ENCODE assay signal across 8 cellular contexts in the genomic region with DNA sequence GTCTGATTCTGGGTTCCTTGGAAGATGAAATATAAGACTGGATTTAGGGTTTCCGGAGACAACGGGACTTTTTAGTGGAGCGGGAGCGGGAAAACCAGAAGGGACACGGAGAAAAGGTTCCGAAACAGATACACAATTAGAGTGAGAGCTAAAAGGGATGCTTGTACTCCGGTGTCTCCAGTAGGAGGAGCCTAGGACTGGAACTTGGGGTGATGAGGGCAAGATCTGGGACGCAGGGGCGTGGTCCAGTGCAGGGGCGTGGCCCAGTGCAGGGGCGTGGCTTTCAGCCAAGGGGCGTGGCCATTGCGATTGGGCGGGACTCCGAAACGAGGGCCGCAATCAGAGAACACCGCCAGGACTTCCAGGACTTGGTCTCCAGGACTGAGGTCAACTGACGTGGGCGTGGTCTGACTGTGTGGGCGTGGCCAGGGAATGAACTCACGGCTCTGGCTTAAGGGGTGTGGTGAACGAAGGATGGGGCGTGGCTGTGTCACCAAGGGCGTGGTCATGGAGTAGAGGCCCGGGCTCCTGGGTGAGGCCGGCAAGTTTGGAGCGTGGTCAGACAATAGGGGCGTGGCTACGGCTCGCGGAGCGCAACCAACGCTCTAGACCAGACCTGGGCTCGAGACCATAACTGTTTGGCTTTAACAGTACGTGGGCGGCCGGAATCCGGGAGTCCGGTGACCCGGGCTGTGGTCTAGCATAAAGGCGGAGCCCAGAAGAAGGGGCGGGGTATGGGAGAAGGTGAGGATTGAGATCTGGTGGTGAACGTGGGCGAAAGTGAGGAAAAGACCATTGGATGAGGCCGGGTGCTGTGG. TPM values are rescaled to one million over a fixed set of nuclear protein-coding genes. Genes with fewer than 3 reads are reported as not detected.
A peak's percentile ranks its signal among the peaks of the same experiment; 100 is the strongest.
DNase-seq lines count a peak whose midpoint lies in the region; ATAC-seq, FAIRE-seq and TF ChIP-seq lines count a peak whose summit lies in the region.

A gene (plus strand): TSS at position 613 of the 818 bp plus-strand sequence. CDS start 122 bp downstream, at position 735.

- H3K36me3 ChIP-seq in lower lobe of right lung: peaks cover 13% of the 10 kb centered on the region

- no peaks in the 10 kb centered on the region for H3K9me3 ChIP-seq in lower lobe of right lung

- TF ChIP-seq POLR2A in H54 (IDR thresholded peaks at IDR 0.05; ENCODE audit: low read depth, low read length): no peak

- no peaks in the 10 kb centered on the region for H3K36me3 Mint-ChIP-seq in CD14-positive monocyte

- peak within 1 kb of the TSS in 1 of 7 donors; percentile 35 for H3K27ac Mint-ChIP-seq in CD14-positive monocyte

- DNase-seq in CD14-positive monocyte (ENCODE audit: low spot score) (peak; percentile 89), H54 (ENCODE audit: insufficient read length, low spot score) (peak; percentile 96), NCI-H226 (peak; percentile 95), lower lobe of right lung (peak; percentile 99)
- DNase-seq in activated CD4-positive, alpha-beta T cell treated with anti-CD3 and anti-CD28 coated beads, Interleukin-2, amount 50 U/mL, for 48 hours: peak; percentile 87 to 91
- DNase-seq in effector CD8-positive, alpha-beta T cell (lab: John Stamatoyannopoulos, UW): peak; percentile 51
- DNase-seq in stimulated activated CD4-positive, alpha-beta T cell treated with anti-CD3 and anti-CD28 coated beads, Interleukin-4, amount 100 ng/mL, for 4 hours: peak; percentile 35 to 46

- peak within 1 kb of the TSS; percentile 81 for H3K4me3 ChIP-seq in lower lobe of right lung

- ATAC-seq in lower lobe of right lung (peak; percentile 92 to 96), GM18870 (IDR thresholded peaks at IDR 0.05; ENCODE audit: unreplicated experiment) (no peak)

- TF ChIP-seq CTCF in CD14-positive monocyte (IDR thresholded peaks at IDR 0.05) (no peak), lower lobe of right lung (IDR thresholded peaks at IDR 0.05) (no peak)

- peak within 1 kb of the TSS; percentile 90 for H3K27ac ChIP-seq in lower lobe of right lung

- no peaks in the 10 kb centered on the region for H3K27me3 ChIP-seq in lower lobe of right lung (ENCODE audit: low read depth)

- H3K4me3 Mint-ChIP-seq in CD14-positive monocyte: no peak within 1 kb of the TSS

- H3K4me1 Mint-ChIP-seq in CD14-positive monocyte: peaks cover 6% of the 10 kb centered on the region

- peaks cover 18% of the 10 kb centered on the region for H3K4me1 ChIP-seq in lower lobe of right lung

- peaks cover 16 to 24% (median 17%) of the 10 kb centered on the region in 3 donors for H3K27me3 Mint-ChIP-seq in CD14-positive monocyte (ENCODE audit: low read depth in 3 of 3)

- H3K9me3 Mint-ChIP-seq in CD14-positive monocyte: peaks cover 2 to 15% (median 9%) of the 10 kb centered on the region in 7 donors

- intact Hi-C loops in CD14-positive monocyte (cut with micrococcal nuclease): no loop called here
- intact Hi-C loops in lower lobe of right lung (cut with DNase I): no loop called here

- peak; percentile 94 for FAIRE-seq in H54 (lab: Jason Lieb, UNC)

RNA-seq across cellular contexts. Expression of the gene that starts here (rescaled TPM):
- polyA plus RNA-seq in CD14-positive monocyte: not detected
- 0.92 TPM for total RNA-seq in lower lobe of right lung

Comparison
In these comparisons a context has a peak if more than half of its experiments do, and no peak if none do; other contexts are left out.
1. Peak in DNase-seq in CD14-positive monocyte; RNA of the gene not detected or under 1 TPM.
2. Peak in DNase-seq, ATAC-seq, H3K4me3 ChIP-seq and H3K27ac ChIP-seq in lower lobe of right lung; RNA of the gene not detected or under 1 TPM.
3. DNase-seq: peak in every context shown above with its lines; median percentile 99 in lower lobe of right lung; 96 in H54; 95 in NCI-H226; 89 in CD14-positive monocyte; 89 in activated CD4-positive, alpha-beta T cell treated with anti-CD3 and anti-CD28 coated beads, Interleukin-2, amount 50 U/mL, for 48 hours; 51 in effector CD8-positive, alpha-beta T cell; 40 in stimulated activated CD4-positive, alpha-beta T cell treated with anti-CD3 and anti-CD28 coated beads, Interleukin-4, amount 100 ng/mL, for 4 hours.